In the genomic region with DNA sequence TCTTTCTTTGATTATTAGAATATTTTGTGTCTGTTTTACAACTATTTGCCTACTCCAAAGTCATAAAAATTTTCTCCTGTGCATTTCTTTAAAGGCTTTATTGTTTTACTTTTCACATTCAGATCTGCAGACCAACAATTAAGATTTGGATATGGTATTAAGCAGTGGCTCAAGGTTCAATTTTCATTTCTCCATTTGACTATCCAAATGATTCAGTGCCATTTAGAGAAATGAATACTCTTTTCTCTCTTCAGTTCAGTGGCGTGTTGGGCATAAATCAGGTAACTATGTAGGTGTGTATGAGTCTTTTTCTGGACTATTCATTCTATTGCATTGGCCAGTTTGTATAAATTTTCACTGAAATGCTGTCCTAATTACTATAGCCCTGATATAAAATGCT, we compare ENCODE assay signal across 1 cellular context.
TF ChIP-seq lines count a peak whose summit lies in the region.

No MANE protein-coding gene starts in this region.

TF ChIP-seq in GM12878, 131 proteins besides CTCF, POLR2A, EP300 and RAD21 (continued from another document):
- TF ChIP-seq SPI1 (IDR thresholded peaks at IDR 0.05; ENCODE audit: borderline replicate concordance, insufficient read depth, low read depth, low read length) = peak; percentile 38; the same call in 1 of the 2 replicates
- TF ChIP-seq JUNB (IDR thresholded peaks at IDR 0.05) = peak; percentile 30
- peak; percentile 45; the same call in 1 of the 2 replicates for TF ChIP-seq IRF4 (IDR thresholded peaks at IDR 0.05; ENCODE audit: low read depth, low read length)
- TF ChIP-seq JUND (IDR thresholded peaks at IDR 0.05; ENCODE audit: low read depth, low read length) = 0 out of 2 replicates have a peak, but pooled peaks have one; percentile 12
